Comparison of ENCODE assay signal across 14 cellular contexts in the genomic region with DNA sequence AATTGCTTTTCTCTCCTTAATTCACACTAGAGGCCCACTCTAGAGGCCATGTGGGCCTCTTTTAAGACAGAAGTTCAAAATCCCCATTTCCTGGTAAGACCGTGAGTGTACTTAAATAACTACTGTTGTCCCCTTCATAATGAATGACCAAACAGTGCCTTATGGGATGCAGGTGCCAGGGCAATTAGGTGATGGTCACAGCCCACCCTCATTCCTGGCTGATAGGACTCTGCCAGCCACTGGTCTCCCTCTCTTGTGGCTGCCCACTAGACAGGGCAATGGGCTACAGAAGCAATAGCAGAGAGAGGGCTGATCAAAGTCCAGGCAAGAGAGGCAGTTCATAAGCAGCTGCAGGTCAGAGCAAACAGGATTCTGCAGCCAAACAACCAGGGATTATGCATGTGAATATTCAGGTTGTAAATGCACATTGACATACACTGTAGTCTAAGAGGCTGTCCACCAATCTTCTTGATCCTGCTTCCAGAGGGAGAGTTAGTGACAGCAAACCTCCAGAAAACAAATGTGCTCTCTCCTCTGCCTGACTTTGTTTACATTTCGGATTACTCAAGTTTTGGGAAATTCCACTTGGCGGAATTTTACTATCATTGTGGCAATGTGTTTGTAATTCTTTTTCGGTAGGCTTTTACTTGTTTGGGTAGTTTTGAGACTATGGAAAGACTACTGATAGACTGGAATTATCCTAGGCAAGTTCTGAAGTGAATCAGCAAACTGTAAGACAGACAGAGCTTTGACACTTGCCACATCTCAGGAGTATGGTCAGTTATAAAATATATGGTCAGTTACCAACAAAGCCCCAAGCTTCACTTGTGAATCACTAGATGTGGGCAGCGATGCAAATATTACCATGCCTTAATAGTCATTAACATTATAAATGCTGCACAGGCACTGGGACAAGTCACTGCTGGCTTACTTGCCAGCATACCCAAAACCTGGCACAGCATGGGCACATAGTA. TPM values are rescaled to one million over a fixed set of nuclear protein-coding genes. Genes with fewer than 3 reads are reported as not detected.
DNase-seq lines count a peak whose midpoint lies in the region; ATAC-seq, FAIRE-seq and TF ChIP-seq lines count a peak whose summit lies in the region.
"Had no signal": no experiment of that assay in that cellular context is flagged by ENCODE, and none has a peak within 500 bp of the region (broad histone marks: within the 10 kb centered on the region; RNA-seq: fewer than 3 reads in every experiment).

No MANE protein-coding gene starts in this region.

- TF ChIP-seq POLR2A in HepG2 (IDR thresholded peaks at IDR 0.05; ENCODE audit: insufficient read depth in 1 of 2, low read depth in 2 of 2, low read length in 2 of 2): peak; percentile 72 to 88

- H3K9ac ChIP-seq in HUES48 (ENCODE audit: low read depth, low read length) (no peak overlapping the region), HepG2 (ENCODE audit: insufficient read depth, low read depth, low read length) (peak overlapping the region; percentile 81)

- ATAC-seq in HepG2: peak; percentile 91
- ATAC-seq in sciatic nerve: no peak
- ATAC-seq: GM12878 had no signal

- no peak for TF ChIP-seq RAD21 in HepG2 (CRISPR knock-in tag; IDR thresholded peaks at IDR 0.05)

- H3K9me3 Mint-ChIP-seq in chondrocyte (ENCODE audit: low read depth): no peaks in the 10 kb centered on the region
- H3K9me3 Mint-ChIP-seq: activated naive CD4-positive, alpha-beta T cell treated with anti-CD3 and anti-CD28 coated beads for 36 hours; stimulated activated naive B cell treated with anti-CD40 and anti-IgM and Interleukin-4, amounts not matched to agents 10 μg/mL and 1 μg/mL and 100 μg/mL, for 72 hours had no signal

- peak overlapping the region; percentile 99 for H3K4me2 ChIP-seq in HepG2 (ENCODE audit: low read depth, low read length)

- H3K36me3 ChIP-seq in ACC112 (ENCODE audit: insufficient read depth, low read length) (no peaks in the 10 kb centered on the region), HUES48 (ENCODE audit: control insufficient read depth, insufficient read depth, low read length) (no peaks in the 10 kb centered on the region), HepG2 (replicated peaks in 1 of 2; ENCODE audit: control insufficient read depth in 1 of 2, insufficient read depth in 2 of 2, low read length in 2 of 2) (no peaks in the 10 kb centered on the region)
- H3K36me3 ChIP-seq: BE2C had no signal

- peak overlapping the region; percentile 8 for H3K4me3 Mint-ChIP-seq in chondrocyte (ENCODE audit: unreplicated experiment)
- H3K4me3 Mint-ChIP-seq: activated naive CD4-positive, alpha-beta T cell treated with anti-CD3 and anti-CD28 coated beads for 36 hours; stimulated activated naive B cell treated with anti-CD40 and anti-IgM and Interleukin-4, amounts not matched to agents 10 μg/mL and 1 μg/mL and 100 μg/mL, for 72 hours had no signal

- FAIRE-seq in HepG2 (lab: Jason Lieb, UNC): peak; percentile 73
- FAIRE-seq: GM12878 had no signal

- no peaks in the 10 kb centered on the region for H3K9me3 ChIP-seq in HUES48 (ENCODE audit: control insufficient read depth, insufficient read depth, low read length)
- H3K9me3 ChIP-seq in HepG2 (ENCODE audit: low read length): no peaks in the 10 kb centered on the region
- H3K9me3 ChIP-seq: BE2C had no signal

- peak overlapping the region; percentile 79 for H3K27ac Mint-ChIP-seq in chondrocyte (ENCODE audit: unreplicated experiment)
- H3K27ac Mint-ChIP-seq: activated naive CD4-positive, alpha-beta T cell treated with anti-CD3 and anti-CD28 coated beads for 36 hours; stimulated activated naive B cell treated with anti-CD40 and anti-IgM and Interleukin-4, amounts not matched to agents 10 μg/mL and 1 μg/mL and 100 μg/mL, for 72 hours had no signal

- H3K27ac ChIP-seq in ACC112 (ENCODE audit: low read depth, low read length) (peak overlapping the region; percentile 85), HUES48 (ENCODE audit: low read depth, low read length) (peak overlapping the region; percentile 29), HepG2 (ENCODE audit: extremely low read length, insufficient read depth, low read length) (peak overlapping the region; percentile 98)

- intact Hi-C loops in HepG2 (cut with micrococcal nuclease; ENCODE audit: unreplicated experiment): loop anchor here (1.0 to 5.0 kb wide), 2 partner anchors 11 to 40 kb away; no protein-coding TSS in a partner anchor
- intact Hi-C loops in sciatic nerve (cut with DNase I): no loop called here

- peak overlapping the region; percentile 16 for H2AFZ ChIP-seq in ACC112 (ENCODE audit: low read length, unreplicated experiment)
- no peak overlapping the region for H2AFZ ChIP-seq in HepG2 (ENCODE audit: low read length)

- TF ChIP-seq EP300 in HepG2 (IDR thresholded peaks at IDR 0.05; ENCODE audit: low read depth in 2 of 2, low read length in 2 of 2) (peak; percentile 52 to 95; a peak in 2 of 4 replicates), HepG2 (CRISPR knock-in tag; IDR thresholded peaks at IDR 0.05; ENCODE audit: borderline replicate concordance) (peak; percentile 80)

- H3K27me3 ChIP-seq in ACC112 (ENCODE audit: insufficient read depth, low read length) (no peaks in the 10 kb centered on the region), HUES48 (ENCODE audit: control insufficient read depth, insufficient read depth, low read length) (no peaks in the 10 kb centered on the region), HepG2 (ENCODE audit: control insufficient read depth in 1 of 2, insufficient read depth in 2 of 2, low read length in 2 of 2) (no peaks in the 10 kb centered on the region)
- H3K27me3 ChIP-seq: BE2C had no signal

- BruUV-seq in HepG2 (replicated peaks; lab: Mats Ljungman, UMichigan): TSS peak; percentile 98

- H3K27me3 Mint-ChIP-seq in chondrocyte (ENCODE audit: low read depth): no peaks in the 10 kb centered on the region
- H3K27me3 Mint-ChIP-seq: stimulated activated naive B cell treated with anti-CD40 and anti-IgM and Interleukin-4, amounts not matched to agents 10 μg/mL and 1 μg/mL and 100 μg/mL, for 72 hours had no signal

- WGBS in HepG2 (ENCODE audit: low lambda C conversion rate): 4% methylated on average over 5 of the region's 5 CpGs

- H3K4me1 ChIP-seq in ACC112 (ENCODE audit: control insufficient read depth, insufficient read depth, low read length, unreplicated experiment) (peaks cover 64% of the 10 kb centered on the region), HUES48 (ENCODE audit: control insufficient read depth, insufficient read depth, low read length) (peaks cover 36% of the 10 kb centered on the region), HepG2 (ENCODE audit: insufficient read depth, low read length) (peaks cover 98% of the 10 kb centered on the region)

- no peaks in the 10 kb centered on the region for H3K36me3 Mint-ChIP-seq in chondrocyte (ENCODE audit: low read depth)
- H3K36me3 Mint-ChIP-seq: stimulated activated naive B cell treated with anti-CD40 and anti-IgM and Interleukin-4, amounts not matched to agents 10 μg/mL and 1 μg/mL and 100 μg/mL, for 72 hours had no signal

- POLR2A ChIA-PET in HepG2 (lab: Yijun Ruan, JAX): interaction anchor here (0.6 to 4.6 kb wide), 7 partner anchors 10 to 445 kb away, joined by 3 to 134 read pairs (median 6); partner anchors contain the start of gene PTPRK

- no peak for TF ChIP-seq CTCF in chondrocyte (IDR thresholded peaks at IDR 0.05)
- no peak for TF ChIP-seq CTCF in HepG2 (CRISPR knock-in tag; IDR thresholded peaks at IDR 0.05)

- H3K4me1 Mint-ChIP-seq in chondrocyte (ENCODE audit: low read depth): peaks cover 73% of the 10 kb centered on the region
- H3K4me1 Mint-ChIP-seq: stimulated activated naive B cell treated with anti-CD40 and anti-IgM and Interleukin-4, amounts not matched to agents 10 μg/mL and 1 μg/mL and 100 μg/mL, for 72 hours had no signal

- in situ Hi-C loops in HepG2 (cut with HindIII; ENCODE audit: extremely low pct_ligation_motif_present, low pct_unique_long_range_greater_than_20kb): no loop called here

- H3K4me3 ChIP-seq in ACC112 (ENCODE audit: low read depth, low read length): peak overlapping the region; percentile 63
- no peak overlapping the region; the same call in 1 of the 2 replicates for H3K4me3 ChIP-seq in HUES48 (ENCODE audit: low read depth, low read length)
- peak overlapping the region; percentile 11 to 66 (median 55) for H3K4me3 ChIP-seq in HepG2 (replicated peaks in 1 of 3; ENCODE audit: insufficient read depth in 1 of 3, low read depth in 2 of 3, low read length in 3 of 3)
- H3K4me3 ChIP-seq: GM12878 had no signal

- DNase-seq in chondrocyte (ENCODE audit: low spot score) (no peak), HepG2 (ENCODE audit: low spot score) (peak; percentile 99), NCI-H1417 (lab: John Stamatoyannopoulos, UW) (no peak), sciatic nerve (ENCODE audit: low spot score) (no peak), DMS153 treated with DMSO at 0.1 percent for 48 hours (lab: John Stamatoyannopoulos, UW; ENCODE audit: unreplicated experiment) (no peak)
- DNase-seq in effector CD4-positive, alpha-beta T cell: no peak
- DNase-seq: activated naive CD4-positive, alpha-beta T cell treated with anti-CD3 and anti-CD28 coated beads for 36 hours; BE2C; mesendoderm; stimulated activated CD4-positive, alpha-beta T cell treated with anti-CD3 and anti-CD28 coated beads, Interleukin-15, amount 100 ng/mL, for 24 hours; stimulated activated naive B cell treated with anti-CD40 and anti-IgM and Interleukin-4, amounts not matched to agents 10 μg/mL and 1 μg/mL and 100 μg/mL, for 72 hours had no signal

- peaks cover 47% of the 10 kb centered on the region for H3K79me2 ChIP-seq in ACC112 (ENCODE audit: control insufficient read depth, insufficient read depth, low read length, unreplicated experiment)
- peaks cover 82% of the 10 kb centered on the region for H3K79me2 ChIP-seq in HepG2 (ENCODE audit: insufficient read depth, low read length)

- H4K20me1 ChIP-seq in HepG2 (ENCODE audit: insufficient read depth, low read length): no peaks in the 10 kb centered on the region

- CTCF ChIA-PET in HepG2 (lab: Yijun Ruan, JAX; ENCODE audit: low intra/inter-chr PET ratio, low total read pairs): no interaction called here

RNA-seq across cellular contexts. Expression of gene PTPRK, which starts 12.8 kb away (rescaled TPM):
- total RNA-seq in chondrocyte (63.3 to 69.9 TPM (median 67.0 TPM) in 3 replicates), HepG2 (2016; rRNA removed; fragmentation: Illumina TruSeq; extraction: Trizol) (52.4 and 98.3 TPM in 2 replicates), sciatic nerve (25.9 TPM)
- 29.7 and 32.9 TPM in 2 replicates for total RNA-seq in HepG2 (2016; cell fraction: cytosol; rRNA removed; fragmentation: Illumina TruSeq; extraction: Trizol; ENCODE audit: low read depth)
- total RNA-seq in HepG2 (2016; cell fraction: insoluble cytoplasmic fraction; rRNA removed; fragmentation: Illumina TruSeq; extraction: Trizol): 47.0 and 86.4 TPM in 2 replicates
- total RNA-seq in HepG2 (2016; cell fraction: membrane; rRNA removed; fragmentation: Illumina TruSeq; extraction: Trizol): 36.9 and 39.5 TPM in 2 replicates
- total RNA-seq in HepG2 (2016; cell fraction: nucleus; rRNA removed; fragmentation: Illumina TruSeq; extraction: Trizol): 243 and 259 TPM in 2 replicates
- 40.0 and 43.6 TPM in 2 replicates for polyA plus RNA-seq in HepG2 (2011; rRNA removed)
- 26.4 and 36.1 TPM in 2 replicates for polyA plus RNA-seq in HepG2 (2011; cell fraction: cytosol; rRNA removed)
- 57.3 and 62.4 TPM in 2 replicates for polyA plus RNA-seq in HepG2 (2011; cell fraction: nucleus; rRNA removed)
- 74.2 and 81.5 TPM in 2 replicates for polyA plus RNA-seq in HepG2 (2012)
- 14.1 and 16.7 TPM in 2 replicates for polyA plus RNA-seq in HepG2 (2016; cell fraction: cytosol; fragmentation: Illumina TruSeq; extraction: Trizol; ENCODE audit: low read depth)
- polyA plus RNA-seq in HepG2 (2016; cell fraction: insoluble cytoplasmic fraction; fragmentation: Illumina TruSeq; extraction: Trizol; ENCODE audit: low read depth): 36.4 and 38.2 TPM in 2 replicates
- 17.6 and 19.0 TPM in 2 replicates for polyA plus RNA-seq in HepG2 (2016; cell fraction: membrane; fragmentation: Illumina TruSeq; extraction: Trizol; ENCODE audit: low read depth)
- polyA plus RNA-seq in HepG2 (2016; cell fraction: nucleus; fragmentation: Illumina TruSeq; extraction: Trizol; ENCODE audit: insufficient read depth, low read depth): 68.4 and 81.3 TPM in 2 replicates
- polyA minus RNA-seq in HepG2 (2011; rRNA and poly(A)+ RNA removed; ENCODE audit: low replicate concordance): 19.5 and 154 TPM in 2 replicates
- 69.6 and 97.5 TPM in 2 replicates for polyA minus RNA-seq in HepG2 (2011; cell fraction: cytosol; rRNA and poly(A)+ RNA removed)
- polyA minus RNA-seq in HepG2 (2011; cell fraction: nucleus; rRNA and poly(A)+ RNA removed): 726 and 816 TPM in 2 replicates

Comparison
In these comparisons a context has a peak if more than half of its experiments do, and no peak if none do; other contexts are left out.
1. H3K27ac ChIP-seq: peak in every context shown above with its lines; median percentile 98 in HepG2; 85 in ACC112; 29 in HUES48.